Comparison of ENCODE assay signal across 13 cellular contexts in the genomic region with DNA sequence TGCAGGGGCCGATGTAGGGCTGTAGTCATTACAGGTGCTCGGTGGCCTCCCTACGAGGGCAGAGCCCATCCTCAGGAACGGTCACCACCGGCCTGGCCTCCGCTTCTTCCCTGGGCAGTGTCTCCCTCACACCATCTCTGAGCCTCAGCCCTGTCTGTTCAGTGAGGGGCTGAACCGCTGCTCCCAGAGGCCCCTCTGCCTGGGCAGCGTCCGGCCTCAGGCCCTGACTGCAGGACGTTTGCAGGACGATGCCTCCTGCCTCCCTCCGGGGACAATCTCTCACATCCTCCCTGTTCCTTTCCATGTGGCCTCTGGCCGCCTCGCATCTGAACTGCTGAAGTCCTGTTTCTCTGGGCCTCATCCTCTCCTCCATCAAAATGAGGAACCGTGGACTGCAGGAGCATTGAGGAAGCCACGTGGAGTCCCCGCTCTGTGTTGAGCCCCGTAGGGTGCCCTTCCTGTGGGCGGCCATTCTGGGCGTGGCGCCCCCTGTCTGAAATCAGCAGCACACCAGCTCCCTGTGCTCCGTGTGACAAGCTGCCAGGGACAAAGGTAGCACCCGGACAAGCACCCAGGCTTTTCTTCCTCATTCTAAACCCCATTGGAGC.
DNase-seq lines count a peak whose midpoint lies in the region; TF ChIP-seq lines count a peak whose summit lies in the region.
"Had no signal": no experiment of that assay in that cellular context is flagged by ENCODE, and none has a peak within 500 bp of the region (broad histone marks: within the 10 kb centered on the region; RNA-seq: fewer than 3 reads in every experiment).

No MANE protein-coding gene starts in this region.

- H3K9me3 ChIP-seq in MM.1S (replicated peaks; ENCODE audit: insufficient read depth, low read length), result no peaks in the 10 kb centered on the region
- H3K9me3 ChIP-seq: thyroid gland had no signal

- H3K79me2 ChIP-seq in MM.1S (ENCODE audit: low read length), result no peaks in the 10 kb centered on the region

- no peak overlapping the region for H3K4me3 Mint-ChIP-seq in progenitor cell of endocrine pancreas (ENCODE audit: low read depth)
- H3K4me3 Mint-ChIP-seq: T-helper 1 cell treated with Interleukin-12 subunit alpha and Interleukin-12 subunit beta and Interleukin-4 antibody, amounts not matched to agents 30 μg/mL and 1 μg/mL, for 36 hours had no signal

- no peaks in the 10 kb centered on the region for H3K4me1 ChIP-seq in MM.1S (ENCODE audit: low read length)
- H3K4me1 ChIP-seq: esophagus squamous epithelium, thyroid gland had no signal

- no peaks in the 10 kb centered on the region for H3K36me3 ChIP-seq in MM.1S (replicated peaks; ENCODE audit: insufficient read depth, low read length)
- H3K36me3 ChIP-seq: esophagus squamous epithelium, thyroid gland had no signal

- H3K9ac ChIP-seq in MM.1S (ENCODE audit: low read length), result no peak overlapping the region

- H3K27me3 ChIP-seq in MM.1S (replicated peaks; ENCODE audit: insufficient read depth, low read length), result peaks cover 98% of the 10 kb centered on the region
- H3K27me3 ChIP-seq: thyroid gland had no signal

- no peak overlapping the region for H2AFZ ChIP-seq in MM.1S (ENCODE audit: low read length)

- H3K36me3 Mint-ChIP-seq in progenitor cell of endocrine pancreas (ENCODE audit: insufficient read depth), result no peaks in the 10 kb centered on the region

- H3K27ac ChIP-seq in MM.1S (ENCODE audit: low read length), result no peak overlapping the region
- H3K27ac ChIP-seq: esophagus squamous epithelium, thyroid gland had no signal

- peak; percentile 26 for DNase-seq in activated CD4-positive, CD25-positive, alpha-beta regulatory T cell treated with anti-CD3 and anti-CD28 coated beads, Interleukin-2, amount 50 U/mL, for 72 hours
- DNase-seq in activated CD4-positive, CD25-positive, alpha-beta regulatory T cell (lab: John Stamatoyannopoulos, UW), result no peak
- DNase-seq in MM.1S (no peak), ecto neural progenitor cell (ENCODE audit: low spot score) (peak; percentile 47), progenitor cell of endocrine pancreas (ENCODE audit: low spot score, unreplicated experiment) (no peak), GOT3 (lab: John Stamatoyannopoulos, UW) (no peak), AML-193 (lab: John Stamatoyannopoulos, UW) (no peak), foreskin melanocyte (no peak)
- DNase-seq: Calu3, cerebellar nuclear complex, esophagus squamous epithelium, thyroid gland had no signal

- H3F3A ChIP-seq in MM.1S (ENCODE audit: insufficient read depth, low read length), result no peaks in the 10 kb centered on the region

- no peak overlapping the region for H3K4me3 ChIP-seq in MM.1S (ENCODE audit: low read length)
- H3K4me3 ChIP-seq: esophagus squamous epithelium, thyroid gland had no signal

- no peaks in the 10 kb centered on the region for H3K9me3 Mint-ChIP-seq in progenitor cell of endocrine pancreas (ENCODE audit: low read depth)
- H3K9me3 Mint-ChIP-seq: T-helper 1 cell treated with Interleukin-12 subunit alpha and Interleukin-12 subunit beta and Interleukin-4 antibody, amounts not matched to agents 30 μg/mL and 1 μg/mL, for 36 hours had no signal

- no peaks in the 10 kb centered on the region for H4K20me1 ChIP-seq in MM.1S (ENCODE audit: insufficient read depth, low read length)

- H3K9me2 ChIP-seq in MM.1S (replicated peaks; ENCODE audit: insufficient read depth, low read length), result no peaks in the 10 kb centered on the region

- H3K4me2 ChIP-seq in MM.1S (ENCODE audit: low read depth, low read length), result no peak overlapping the region

- H3K27ac Mint-ChIP-seq in progenitor cell of endocrine pancreas, result no peak overlapping the region
- H3K27ac Mint-ChIP-seq: T-helper 1 cell treated with Interleukin-12 subunit alpha and Interleukin-12 subunit beta and Interleukin-4 antibody, amounts not matched to agents 30 μg/mL and 1 μg/mL, for 36 hours had no signal

- H3K4me1 Mint-ChIP-seq in progenitor cell of endocrine pancreas (ENCODE audit: low read depth), result no peaks in the 10 kb centered on the region

- H3K27me3 Mint-ChIP-seq in progenitor cell of endocrine pancreas, result peaks cover 41% of the 10 kb centered on the region

- peak; percentile 30 for TF ChIP-seq CTCF in MM.1S (IDR thresholded peaks at IDR 0.05; ENCODE audit: low read length)
- TF ChIP-seq CTCF in progenitor cell of endocrine pancreas (IDR thresholded peaks at IDR 0.05; ENCODE audit: unreplicated experiment), result peak; percentile 50

Comparison
In these comparisons a context has a peak if more than half of its experiments do, and no peak if none do; other contexts are left out.
1. DNase-seq: peak in activated CD4-positive, CD25-positive, alpha-beta regulatory T cell treated with anti-CD3 and anti-CD28 coated beads, Interleukin-2, amount 50 U/mL, for 72 hours (single experiment) and ecto neural progenitor cell (single experiment); none in activated CD4-positive, CD25-positive, alpha-beta regulatory T cell (0 of 4), MM.1S (single experiment), progenitor cell of endocrine pancreas (single experiment), GOT3 (single experiment), AML-193 (0 of 2) and foreskin melanocyte (single experiment).